Comparison of ENCODE assay signal across 1 cellular context in the genomic region with DNA sequence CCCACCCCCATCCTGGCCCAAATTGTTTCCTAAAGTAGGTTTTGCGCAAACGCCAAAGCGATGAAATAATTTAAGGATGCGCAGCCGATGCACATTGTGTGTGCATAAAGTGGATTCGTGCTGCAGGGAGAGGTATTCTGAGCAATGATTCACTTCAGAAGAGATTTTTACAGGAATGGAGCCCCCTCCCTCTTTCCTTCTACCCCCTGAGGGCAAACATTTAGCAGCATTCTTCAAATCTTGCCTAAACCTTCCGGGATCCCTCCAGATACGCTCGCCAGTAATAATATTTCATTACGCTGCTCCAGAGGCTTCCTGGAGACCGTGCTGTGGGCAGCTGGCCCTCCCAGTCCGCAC.
TF ChIP-seq lines count a peak whose summit lies in the region.

No MANE protein-coding gene starts in this region.

TF ChIP-seq in GM23338, 12 proteins besides CTCF, POLR2A, EP300 and RAD21 (continued from another document):
- TF ChIP-seq ZNF462 (CRISPR knock-in tag; IDR thresholded peaks at IDR 0.05): no peak
